In genomic region chr7:54967384-54967783, GRCh38 we compare ENCODE assay signal across 16 cellular contexts. TPM values are rescaled to one million over a fixed set of nuclear protein-coding genes. Genes with fewer than 3 reads are reported as not detected.
DNase-seq lines count a peak whose midpoint lies in the region; ATAC-seq and TF ChIP-seq lines count a peak whose summit lies in the region.
"Had no signal": no experiment of that assay in that cellular context is flagged by ENCODE, and none has a peak within 500 bp of the region (broad histone marks: within the 10 kb centered on the region; RNA-seq: fewer than 3 reads in every experiment).

No MANE protein-coding gene starts in this region.

- no peak for ATAC-seq in GM21360 (IDR thresholded peaks at IDR 0.05; ENCODE audit: unreplicated experiment)

- WGBS in prostate gland: 35% methylated on average over 8 of the region's 8 CpGs

- intact Hi-C loops in prostate gland (cut with DNase I) (no loop called here), uterus (cut with DNase I; ENCODE audit: low total_unique reads) (no loop called here)

- TF ChIP-seq POLR2A in prostate gland (IDR thresholded peaks at IDR 0.05) (no peak), Peyer's patch (IDR thresholded peaks at IDR 0.05) (no peak), uterus (IDR thresholded peaks at IDR 0.05) (no peak)

- DNase-seq in ELF-1 (ENCODE audit: low read depth, low spot score): peak; percentile 13
- peak; percentile 66 to 68 for DNase-seq in SJSA1 (ENCODE audit: low read depth in 1 of 2, low spot score in 2 of 2)
- DNase-seq in fibroblast of the aortic adventitia (ENCODE audit: low read depth): peak; percentile 3
- peak; percentile 81 for DNase-seq in prostate gland (ENCODE audit: low spot score)
- DNase-seq in epidermal melanocyte (ENCODE audit: insufficient read length, low spot score): no peak
- no peak for DNase-seq in Peyer's patch
- no peak for DNase-seq in uterus
- DNase-seq: activated CD4-positive, alpha-beta memory T cell treated with anti-CD3 and anti-CD28 coated beads, Interleukin-2, amount 10 ng/mL, durations not matched to agents 7 days and 5 days; NK-92 treated with Interleukin-12 subunit alpha and Interleukin-12 subunit beta, amount 100 ng/mL, for 24 hours; stimulated activated CD4-positive, alpha-beta T cell treated with anti-CD3 and anti-CD28 coated beads, Interleukin-1b, Interleukin-23, amount 100 ng/mL, for 48 hours; stimulated activated CD8-positive, alpha-beta memory T cell treated with anti-CD3 and anti-CD28 coated beads, Interleukin-4, amount 100 ng/mL, for 48 hours had no signal

- H3K4me3 ChIP-seq in SJSA1 (no peak overlapping the region), fibroblast of the aortic adventitia (ENCODE audit: low read depth, low read length) (no peak overlapping the region), prostate gland (no peak overlapping the region), Peyer's patch (no peak overlapping the region), uterus (no peak overlapping the region)
- H3K4me3 ChIP-seq: ascending aorta, HAP-1 had no signal

- H3K4me1 ChIP-seq in SJSA1 (replicated peaks): peaks cover 13% of the 10 kb centered on the region
- H3K4me1 ChIP-seq in prostate gland (replicated peaks): no peaks in the 10 kb centered on the region
- no peaks in the 10 kb centered on the region for H3K4me1 ChIP-seq in Peyer's patch
- H3K4me1 ChIP-seq in uterus: no peaks in the 10 kb centered on the region
- H3K4me1 ChIP-seq: ascending aorta, HAP-1 had no signal

- no peak for TF ChIP-seq CTCF in fibroblast of the aortic adventitia (IDR thresholded peaks at IDR 0.05; ENCODE audit: insufficient read depth, low read length)
- TF ChIP-seq CTCF in prostate gland (IDR thresholded peaks at IDR 0.05): no peak
- TF ChIP-seq CTCF in Peyer's patch (IDR thresholded peaks at IDR 0.05): no peak
- no peak for TF ChIP-seq CTCF in uterus (IDR thresholded peaks at IDR 0.05)

- H3K27ac ChIP-seq in SJSA1 (peak overlapping the region; percentile 68), prostate gland (peak overlapping the region in 1 of 2 donors; percentile 53), Peyer's patch (no peak overlapping the region), uterus (no peak overlapping the region)
- H3K27ac ChIP-seq: ascending aorta, HL-60 had no signal

- H3K27me3 ChIP-seq in SJSA1 (replicated peaks) (no peaks in the 10 kb centered on the region), prostate gland (replicated peaks; ENCODE audit: insufficient read depth) (no peaks in the 10 kb centered on the region), Peyer's patch (no peaks in the 10 kb centered on the region), uterus (no peaks in the 10 kb centered on the region)
- H3K27me3 ChIP-seq: ascending aorta had no signal

- H3K36me3 ChIP-seq in SJSA1: no peaks in the 10 kb centered on the region
- H3K36me3 ChIP-seq in prostate gland: no peaks in the 10 kb centered on the region
- no peaks in the 10 kb centered on the region for H3K36me3 ChIP-seq in Peyer's patch
- no peaks in the 10 kb centered on the region for H3K36me3 ChIP-seq in uterus
- H3K36me3 ChIP-seq: ascending aorta, HAP-1 had no signal

- H3K9me3 ChIP-seq in SJSA1 (replicated peaks) (no peaks in the 10 kb centered on the region; the same call in 1 of the 2 replicates), prostate gland (no peaks in the 10 kb centered on the region), Peyer's patch (no peaks in the 10 kb centered on the region), uterus (no peaks in the 10 kb centered on the region)
- H3K9me3 ChIP-seq: HAP-1 had no signal

RNA-seq across cellular contexts. Expression of gene EGFR, which starts 51.4 kb away (rescaled TPM):
- 22.4 and 28.9 TPM in 2 replicates for total RNA-seq in SJSA1 (2014; rRNA removed; shearing (Covaris generic))
- total RNA-seq in fibroblast of the aortic adventitia (ENCODE audit: low replicate concordance) (48.3 and 147 TPM in 2 replicates), prostate gland (100 to 1,000 TPM in 1 of 2 donors, 10 to 100 TPM in 1; 78.3 to 112 TPM), Peyer's patch (10 to 100 TPM; 45.5 to 61.1 (median 56.9) TPM), uterus (10 to 100 TPM; 36.4 to 73.6 (median 38.7) TPM)
- total RNA-seq: activated CD4-positive, alpha-beta memory T cell treated with anti-CD3 and anti-CD28 coated beads, Interleukin-2, amount 10 ng/mL, durations not matched to agents 7 days and 5 days; activated T-helper 2 cell treated with anti-CD3 and anti-CD28 coated beads, Interferon-gamma antibody, Interleukin-2, Interleukin-4, amounts not matched to agents 10 μg/mL and 5 μg/mL and 100 μg/mL, durations not matched to agents 14 hours and 24 hours and 36 hours had no signal

Comparison
In these comparisons a context has a peak if more than half of its experiments do, and no peak if none do; other contexts are left out.
1. DNase-seq: peak in ELF-1 (single experiment), SJSA1 (2 of 2), fibroblast of the aortic adventitia (single experiment) and prostate gland (single experiment); none in epidermal melanocyte (single experiment), Peyer's patch (0 of 3) and uterus (0 of 2).